Comparison of ENCODE assay signal across 8 cellular contexts in the genomic region with DNA sequence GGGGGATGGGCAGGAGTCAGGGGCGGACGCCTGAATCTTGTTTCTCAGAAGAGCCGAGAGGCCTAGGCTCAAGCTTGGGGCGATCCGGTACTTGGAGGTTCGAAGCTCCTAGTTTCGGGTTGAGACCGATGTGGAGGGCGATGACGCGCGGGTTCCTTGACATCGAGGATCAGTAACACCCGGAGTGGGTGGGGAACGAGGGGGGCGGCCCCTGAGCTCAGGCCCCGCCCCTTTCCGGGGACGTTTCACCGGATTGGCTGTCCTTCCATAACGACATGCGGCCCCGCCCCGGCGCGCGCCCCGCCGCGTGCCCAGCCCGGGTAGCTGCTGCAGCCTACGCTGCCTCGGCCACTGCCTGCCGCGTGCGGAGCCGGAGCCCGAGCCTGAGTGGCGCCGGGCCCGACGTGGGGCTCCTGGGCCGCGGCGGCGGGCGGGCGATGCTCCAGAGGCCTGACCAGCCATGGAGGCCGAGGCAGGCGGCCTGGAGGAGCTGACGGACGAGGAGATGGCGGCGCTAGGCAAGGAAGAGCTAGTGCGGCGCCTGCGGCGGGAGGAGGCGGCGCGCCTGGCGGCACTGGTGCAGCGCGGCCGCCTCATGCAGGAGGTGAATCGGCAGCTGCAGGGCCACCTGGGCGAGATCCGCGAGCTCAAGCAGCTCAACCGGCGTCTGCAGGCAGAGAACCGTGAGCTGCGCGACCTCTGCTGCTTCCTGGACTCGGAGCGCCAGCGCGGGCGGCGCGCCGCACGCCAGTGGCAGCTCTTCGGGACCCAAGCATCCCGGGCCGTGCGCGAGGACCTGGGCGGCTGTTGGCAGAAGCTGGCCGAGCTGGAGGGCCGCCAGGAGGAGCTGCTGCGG. TPM values are rescaled to one million over a fixed set of nuclear protein-coding genes. Genes with fewer than 3 reads are reported as not detected.
DNase-seq lines count a peak whose midpoint lies in the region; ATAC-seq and TF ChIP-seq lines count a peak whose summit lies in the region.

A gene (plus strand): TSS at position 350 of the 856 bp plus-strand sequence. CDS start 111 bp downstream, at position 461.

- H3K27ac ChIP-seq in spleen: peak within 1 kb of the TSS; percentile 92 to 99 (median 96)

- DNase-seq in AG08395 (ENCODE audit: low spot score): peak; percentile 95
- peak; percentile 93 to 99 for DNase-seq in NCI-H446 (lab: John Stamatoyannopoulos, UW)
- peak; percentile 93 to 97 (median 95) for DNase-seq in activated CD4-positive, CD25-positive, alpha-beta regulatory T cell (lab: John Stamatoyannopoulos, UW)
- DNase-seq in cardiac fibroblast (ENCODE audit: low read depth in 2 of 2): peak; percentile 97 to 98
- peak; percentile 97 for DNase-seq in inferior parietal cortex (ENCODE audit: extremely low spot score)
- DNase-seq in spleen: peak; percentile 99

- WGBS in spleen, 5 donors: 0 to 1% (median 0%) methylated on average over 24 to 92 of the region's 92 CpGs

- H3K4me1 ChIP-seq in spleen: peaks cover 50 to 90% (median 68%) of the 10 kb centered on the region in 6 donors

- intact Hi-C loops in spleen (cut with DNase I; ENCODE audit: low total_unique reads): no loop called here

- in situ Hi-C loops in GM18951 (cut with MboI; ENCODE audit: low sequenced_read_pairs, unreplicated experiment): no loop called here

- no peaks in the 10 kb centered on the region for H3K27me3 ChIP-seq in spleen (replicated peaks in 1 of 7)

- peak; percentile 43 for ATAC-seq in HG03196 (IDR thresholded peaks at IDR 0.05; ENCODE audit: unreplicated experiment)

- TF ChIP-seq POLR2A in GM18951 (IDR thresholded peaks at IDR 0.05; ENCODE audit: extremely low read depth, insufficient read depth, insufficient read length): peak; percentile 100
- TF ChIP-seq POLR2A in spleen (IDR thresholded peaks at IDR 0.05): peak; percentile 59 to 96 (median 90)

- H3K9me3 ChIP-seq in spleen: no peaks in the 10 kb centered on the region

- H3K4me3 ChIP-seq in cardiac fibroblast (replicated peaks in 1 of 2; ENCODE audit: low read depth in 2 of 2, low read length in 2 of 2): peak within 1 kb of the TSS; percentile 69 to 80
- peak within 1 kb of the TSS; percentile 75 to 93 (median 88) for H3K4me3 ChIP-seq in spleen

- TF ChIP-seq CTCF in cardiac fibroblast (IDR thresholded peaks at IDR 0.05; ENCODE audit: low read depth, low read length) (no peak), spleen (IDR thresholded peaks at IDR 0.05 in 8 of 11, conservative IDR thresholded peaks at IDR 0.05 in 3 of 11) (peak in 7 of 11 experiments; percentile 7 to 39 (median 13))

- peaks cover 0 to 19% (median 9%) of the 10 kb centered on the region in 6 donors for H3K36me3 ChIP-seq in spleen

RNA-seq across cellular contexts. Expression of the gene that starts here (rescaled TPM):
- total RNA-seq in spleen: 10 to 100 TPM; 38.7 to 61.7 (median 44.4) TPM
- polyA plus RNA-seq in spleen: 100 to 1,000 TPM in 1 of 3 donors, 10 to 100 TPM in 2; 53.9 to 131 (median 96.2) TPM

Comparison
In these comparisons a context has a peak if more than half of its experiments do, and no peak if none do; other contexts are left out.
1. Peak in every context shown above with its lines: DNase-seq, ATAC-seq, H3K4me3 ChIP-seq and H3K27ac ChIP-seq.